Comparison of ENCODE assay signal across 19 cellular contexts in genomic region chr3:72395654-72396415, GRCh38.
"Had no signal": no experiment of that assay in that cellular context is flagged by ENCODE, and none has a peak within 500 bp of the region (broad histone marks: within the 10 kb centered on the region; RNA-seq: fewer than 3 reads in every experiment).

No MANE protein-coding gene starts in this region.

- H3K4me3 ChIP-seq: adrenal gland, coronary artery, left ventricle myocardium inferior, neural progenitor cell, pancreas, thoracic aorta had no signal

- H3K4me3 Mint-ChIP-seq: activated CD4-positive, alpha-beta T cell treated with anti-CD3 and anti-CD28 coated beads for 36 hours; activated naive CD4-positive, alpha-beta T cell treated with anti-CD3 and anti-CD28 coated beads for 36 hours; activated T-helper 17 cell treated with anti-CD3 and anti-CD28 coated beads, Interleukin-2, amount 50 U/mL, for 72 hours; neural progenitor cell; stimulated activated naive CD8-positive, alpha-beta T cell treated with anti-CD3 and anti-CD28 coated beads, Interleukin-15, amount 100 ng/mL, for 72 hours had no signal

- H3K27ac Mint-ChIP-seq: activated CD4-positive, alpha-beta T cell treated with anti-CD3 and anti-CD28 coated beads for 36 hours; activated naive CD4-positive, alpha-beta T cell treated with anti-CD3 and anti-CD28 coated beads for 36 hours; activated T-helper 17 cell treated with anti-CD3 and anti-CD28 coated beads, Interleukin-2, amount 50 U/mL, for 72 hours; neural progenitor cell; stimulated activated naive CD8-positive, alpha-beta T cell treated with anti-CD3 and anti-CD28 coated beads, Interleukin-15, amount 100 ng/mL, for 72 hours had no signal

- H3K27ac ChIP-seq: adrenal gland, coronary artery, epithelial cell of prostate, foreskin keratinocyte, left ventricle myocardium inferior, neural progenitor cell, pancreas, thoracic aorta had no signal

- H3K9ac ChIP-seq: neural progenitor cell had no signal

- H2AFZ ChIP-seq: neural progenitor cell had no signal

- H3K9me3 Mint-ChIP-seq: activated naive CD4-positive, alpha-beta T cell treated with anti-CD3 and anti-CD28 coated beads for 36 hours; activated T-helper 17 cell treated with anti-CD3 and anti-CD28 coated beads, Interleukin-2, amount 50 U/mL, for 72 hours; stimulated activated naive CD8-positive, alpha-beta T cell treated with anti-CD3 and anti-CD28 coated beads, Interleukin-15, amount 100 ng/mL, for 72 hours had no signal

- H3K27me3 Mint-ChIP-seq: activated CD4-positive, alpha-beta T cell treated with anti-CD3 and anti-CD28 coated beads for 36 hours; activated T-helper 17 cell treated with anti-CD3 and anti-CD28 coated beads, Interleukin-2, amount 50 U/mL, for 72 hours; stimulated activated naive CD8-positive, alpha-beta T cell treated with anti-CD3 and anti-CD28 coated beads, Interleukin-15, amount 100 ng/mL, for 72 hours had no signal

- H3K27me3 ChIP-seq: adrenal gland, foreskin keratinocyte, neural progenitor cell, pancreas had no signal

- ATAC-seq: activated CD4-positive, alpha-beta T cell treated with anti-CD3 and anti-CD28 coated beads for 36 hours; activated T-helper 17 cell treated with anti-CD3 and anti-CD28 coated beads, Interleukin-2, amount 50 U/mL, for 72 hours; foreskin keratinocyte; stimulated activated naive CD8-positive, alpha-beta T cell treated with anti-CD3 and anti-CD28 coated beads, Interleukin-15, amount 100 ng/mL, for 72 hours had no signal

- H3K4me2 ChIP-seq: neural progenitor cell had no signal

- H3K4me1 ChIP-seq: foreskin keratinocyte had no signal

- H3K36me3 ChIP-seq: adrenal gland, left ventricle myocardium inferior, neural progenitor cell, pancreas had no signal

- H3K9me3 ChIP-seq: adrenal gland, left ventricle myocardium inferior, pancreas, thoracic aorta had no signal

- DNase-seq: activated CD4-positive, alpha-beta T cell treated with anti-CD3 and anti-CD28 coated beads for 36 hours; activated naive CD4-positive, alpha-beta T cell treated with anti-CD3 and anti-CD28 coated beads for 36 hours; adrenal gland; central memory CD4-positive, alpha-beta T cell; effector memory CD4-positive, alpha-beta T cell; foreskin keratinocyte; head of caudate nucleus; kidney; left ventricle myocardium inferior; mesendoderm; pancreas; stimulated activated CD4-positive, alpha-beta T cell treated with anti-CD3 and anti-CD28 coated beads, Interleukin-4, amount 100 ng/mL, for 4 hours; stimulated activated naive CD8-positive, alpha-beta T cell treated with anti-CD3 and anti-CD28 coated beads, Interleukin-15, amount 100 ng/mL, for 72 hours; T-helper 9 cell had no signal
